In the genomic region with DNA sequence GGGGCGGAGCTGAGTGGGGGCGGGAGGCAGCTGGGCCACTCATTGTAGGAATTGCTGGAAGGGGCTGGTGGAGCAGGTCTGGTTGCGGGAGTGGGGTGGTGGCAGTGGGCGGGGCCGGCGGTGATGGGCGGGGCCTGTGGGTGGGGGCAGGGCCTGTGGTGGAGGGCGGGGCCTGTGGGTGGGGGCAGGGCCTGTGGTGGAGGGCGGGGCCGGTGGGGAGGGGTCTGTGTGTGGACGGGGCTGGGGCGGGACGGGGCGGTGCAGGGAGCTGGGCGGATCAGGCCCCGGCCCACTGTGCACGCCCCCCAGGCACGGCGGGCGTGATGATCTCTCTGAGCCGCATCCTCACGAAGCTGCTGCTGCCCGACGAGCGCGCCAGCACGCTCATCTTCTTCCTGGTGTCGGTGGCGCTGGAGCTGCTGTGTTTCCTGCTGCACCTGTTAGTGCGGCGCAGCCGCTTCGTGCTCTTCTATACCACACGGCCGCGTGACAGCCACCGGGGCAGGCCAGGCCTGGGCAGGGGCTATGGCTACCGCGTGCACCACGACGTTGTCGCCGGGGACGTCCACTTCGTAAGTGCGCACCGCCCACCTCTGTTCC, we compare ENCODE assay signal across 8 cellular contexts. TPM values are rescaled to one million over a fixed set of nuclear protein-coding genes. Genes with fewer than 3 reads are reported as not detected.
DNase-seq lines count a peak whose midpoint lies in the region; ATAC-seq and TF ChIP-seq lines count a peak whose summit lies in the region.

No MANE protein-coding gene starts in this region.

- TF ChIP-seq CTCF in transverse colon (IDR thresholded peaks at IDR 0.05) = no peak

- TF ChIP-seq POLR2A in transverse colon (IDR thresholded peaks at IDR 0.05) = no peak

- no peak overlapping the region for H3K27ac ChIP-seq in transverse colon

- no peaks in the 10 kb centered on the region for H3K36me3 ChIP-seq in transverse colon

- H3K4me3 ChIP-seq in transverse colon = peak overlapping the region in 1 of 4 donors; percentile 4

- H3K4me1 Mint-ChIP-seq in T-helper 17 cell = peaks cover 17% of the 10 kb centered on the region
- H3K4me1 Mint-ChIP-seq in activated naive CD8-positive, alpha-beta T cell treated with anti-CD3 and anti-CD28 coated beads, Interleukin-2, amount 10 ng/mL, durations not matched to agents 7 days and 5 days = peaks cover 13% of the 10 kb centered on the region

- POLR2A ChIA-PET in activated naive CD8-positive, alpha-beta T cell treated with anti-CD3 and anti-CD28 coated beads, Interleukin-2, amount 10 ng/mL, durations not matched to agents 7 days and 5 days (lab: Charles Lee) = no interaction called here

- intact Hi-C loops in sciatic nerve (cut with DNase I) = no loop called here
- intact Hi-C loops in transverse colon (cut with DNase I; ENCODE audit: low total_unique reads) = no loop called here

- in situ Hi-C loops in transverse colon (cut with MboI; ENCODE audit: low pct_ligation_motif_present in 1 of 4, low pct_unique_long_range_greater_than_20kb in 1 of 4, low sequenced_read_pairs in 3 of 4) = no loop called here

- peak overlapping the region; percentile 90 for H3K4me3 Mint-ChIP-seq in T-helper 17 cell
- H3K4me3 Mint-ChIP-seq in activated naive CD8-positive, alpha-beta T cell treated with anti-CD3 and anti-CD28 coated beads, Interleukin-2, amount 10 ng/mL, durations not matched to agents 7 days and 5 days = peak overlapping the region; percentile 82

- H3K9me3 Mint-ChIP-seq in activated naive CD8-positive, alpha-beta T cell treated with anti-CD3 and anti-CD28 coated beads, Interleukin-2, amount 10 ng/mL, durations not matched to agents 7 days and 5 days = no peaks in the 10 kb centered on the region

- ATAC-seq in GM21576 (IDR thresholded peaks at IDR 0.05; ENCODE audit: unreplicated experiment) = peak; percentile 70
- ATAC-seq in T-helper 17 cell = peak; percentile 90
- peak; percentile 90 for ATAC-seq in activated naive CD8-positive, alpha-beta T cell treated with anti-CD3 and anti-CD28 coated beads, Interleukin-2, amount 10 ng/mL, durations not matched to agents 7 days and 5 days (ENCODE audit: low read depth)
- ATAC-seq in sciatic nerve = peak; percentile 51
- ATAC-seq in GM21381 (IDR thresholded peaks at IDR 0.05; ENCODE audit: unreplicated experiment) = no peak
- ATAC-seq in GM19452 (IDR thresholded peaks at IDR 0.05; ENCODE audit: unreplicated experiment) = no peak
- no peak for ATAC-seq in GM21786 (IDR thresholded peaks at IDR 0.05; ENCODE audit: unreplicated experiment)

- no peak for TF ChIP-seq EP300 in transverse colon (IDR thresholded peaks at IDR 0.05; ENCODE audit: low read depth)

- H3K9me3 ChIP-seq in T-helper 17 cell (ENCODE audit: control insufficient read depth, low read length, poor library complexity, severe bottlenecking) (no peaks in the 10 kb centered on the region), transverse colon (no peaks in the 10 kb centered on the region)

- H3K36me3 Mint-ChIP-seq in T-helper 17 cell (ENCODE audit: low read depth) = no peaks in the 10 kb centered on the region
- H3K36me3 Mint-ChIP-seq in activated naive CD8-positive, alpha-beta T cell treated with anti-CD3 and anti-CD28 coated beads, Interleukin-2, amount 10 ng/mL, durations not matched to agents 7 days and 5 days = no peaks in the 10 kb centered on the region

- DNase-seq in T-helper 17 cell (peak; percentile 60 to 79 (median 76)), sciatic nerve (ENCODE audit: low spot score) (no peak), transverse colon (no peak)
- DNase-seq in activated naive CD8-positive, alpha-beta T cell treated with anti-CD3 and anti-CD28 coated beads, Interleukin-2, amount 10 ng/mL, durations not matched to agents 7 days and 5 days = peak; percentile 78

- H3K27ac Mint-ChIP-seq in T-helper 17 cell = peak overlapping the region; percentile 78
- H3K27ac Mint-ChIP-seq in activated naive CD8-positive, alpha-beta T cell treated with anti-CD3 and anti-CD28 coated beads, Interleukin-2, amount 10 ng/mL, durations not matched to agents 7 days and 5 days = peak overlapping the region; percentile 59

- H3K27me3 Mint-ChIP-seq in T-helper 17 cell = no peaks in the 10 kb centered on the region
- peaks cover 12% of the 10 kb centered on the region for H3K27me3 Mint-ChIP-seq in activated naive CD8-positive, alpha-beta T cell treated with anti-CD3 and anti-CD28 coated beads, Interleukin-2, amount 10 ng/mL, durations not matched to agents 7 days and 5 days

- peaks cover 12% of the 10 kb centered on the region for H3K27me3 ChIP-seq in transverse colon

- H3K4me1 ChIP-seq in transverse colon = no peaks in the 10 kb centered on the region

- 62% methylated on average over 20 of the region's 47 CpGs; no CpG with 5 or more reads in 1 of the 2 donors for WGBS in transverse colon (ENCODE audit: low coverage in 1 of 2), 2 donors

RNA-seq across cellular contexts. Expression of a gene that starts 14.0 kb away (rescaled TPM):
- total RNA-seq in T-helper 17 cell = under 1 TPM; 0.47 to 0.55 TPM
- 1 to 10 TPM; 1.6 to 3.1 TPM for total RNA-seq in activated naive CD8-positive, alpha-beta T cell treated with anti-CD3 and anti-CD28 coated beads, Interleukin-2, amount 10 ng/mL, durations not matched to agents 7 days and 5 days
- total RNA-seq in sciatic nerve = 8.8 TPM
- total RNA-seq in transverse colon = 10 to 100 TPM in 1 of 4 donors, 1 to 10 TPM in 2, under 1 TPM in 1; 0.60 to 36.3 (median 2.6) TPM

Comparison
In these comparisons a context has a peak if more than half of its experiments do, and no peak if none do; other contexts are left out.
1. ATAC-seq: peak in GM21576 (single experiment), T-helper 17 cell (single experiment), activated naive CD8-positive, alpha-beta T cell treated with anti-CD3 and anti-CD28 coated beads, Interleukin-2, amount 10 ng/mL, durations not matched to agents 7 days and 5 days (single experiment) and sciatic nerve (single experiment); none in GM21381 (single experiment), GM19452 (single experiment) and GM21786 (single experiment).
2. DNase-seq: peak in T-helper 17 cell (3 of 3) and activated naive CD8-positive, alpha-beta T cell treated with anti-CD3 and anti-CD28 coated beads, Interleukin-2, amount 10 ng/mL, durations not matched to agents 7 days and 5 days (single experiment); none in sciatic nerve (single experiment) and transverse colon (single experiment).